ENCODE assay signal across 18 cellular contexts in the genomic region with DNA sequence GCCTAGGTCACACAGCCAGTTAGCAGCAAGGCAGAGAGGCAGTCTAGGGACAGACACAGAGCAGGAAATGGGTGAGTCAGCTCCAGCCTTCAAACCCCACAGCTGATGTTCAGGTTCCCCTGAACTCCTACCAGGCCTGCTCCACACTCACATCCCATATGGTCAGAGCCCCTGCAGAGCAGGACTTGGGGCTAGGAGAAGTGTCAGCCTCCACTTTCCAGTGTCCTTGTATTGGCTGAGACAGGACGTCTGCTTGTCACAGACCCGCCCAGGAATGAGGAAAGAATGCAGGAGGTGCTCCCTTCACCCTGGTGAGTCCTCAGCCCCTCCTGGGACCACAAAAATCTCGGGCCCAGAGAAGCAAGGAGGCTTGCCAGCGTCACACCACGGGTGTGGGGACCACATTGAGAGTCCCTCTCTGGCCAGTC.
DNase-seq lines count a peak whose midpoint lies in the region; ATAC-seq, FAIRE-seq and TF ChIP-seq lines count a peak whose summit lies in the region.
"Had no signal": no experiment of that assay in that cellular context is flagged by ENCODE, and none has a peak within 500 bp of the region (broad histone marks: within the 10 kb centered on the region; RNA-seq: fewer than 3 reads in every experiment).

No MANE protein-coding gene starts in this region.

- peak; percentile 20 for ATAC-seq in naive thymus-derived CD4-positive, alpha-beta T cell
- ATAC-seq in HG03378 (IDR thresholded peaks at IDR 0.05; ENCODE audit: unreplicated experiment), result no peak
- ATAC-seq: GM12878, left lobe of liver had no signal

- no peak for TF ChIP-seq POLR2A in GM12891 (IDR thresholded peaks at IDR 0.05; ENCODE audit: low read depth, low read length)

- no peaks in the 10 kb centered on the region for H3K36me3 Mint-ChIP-seq in naive thymus-derived CD4-positive, alpha-beta T cell
- H3K36me3 Mint-ChIP-seq: activated naive CD4-positive, alpha-beta T cell treated with anti-CD3 and anti-CD28 coated beads, Interleukin-2, amount 50 U/mL, for 24 hours had no signal

- TF ChIP-seq CTCF in choroid plexus epithelial cell (conservative IDR thresholded peaks at IDR 0.05; ENCODE audit: low read depth, low read length), result no peak

- no peak overlapping the region for H3K27ac ChIP-seq in naive thymus-derived CD4-positive, alpha-beta T cell (ENCODE audit: low read depth, low read length)
- H3K27ac ChIP-seq: Peyer's patch, testis had no signal

- no peak for FAIRE-seq in GM12891 (lab: Jason Lieb, UNC)
- FAIRE-seq: GM12878 had no signal

- H3K4me1 ChIP-seq in naive thymus-derived CD4-positive, alpha-beta T cell (ENCODE audit: control insufficient read depth in 2 of 2, insufficient read depth in 2 of 2, low read length in 2 of 2), result peaks cover 0 to 8% of the 10 kb centered on the region in 2 donors
- H3K4me1 ChIP-seq: Caco-2, Peyer's patch had no signal

- DNase-seq in GM04504 (ENCODE audit: low read depth), result peak; percentile 22
- peak; percentile 17 for DNase-seq in RKO (ENCODE audit: low spot score)
- DNase-seq in choroid plexus epithelial cell (ENCODE audit: low read depth), result peak; percentile 82
- no peak for DNase-seq in naive thymus-derived CD4-positive, alpha-beta T cell
- no peak for DNase-seq in NCI-H1436 (lab: John Stamatoyannopoulos, UW)
- DNase-seq in GM12891 (ENCODE audit: insufficient read length, low spot score), result no peak
- DNase-seq in iPS-NIHi7 (ENCODE audit: extremely low spot score), result no peak
- DNase-seq: Caco-2, glutamatergic neuron, NCI-H1048, NCI-H446, Peyer's patch, T1000, testis had no signal

- POLR2A ChIA-PET in naive thymus-derived CD4-positive, alpha-beta T cell (lab: Charles Lee), result no interaction called here

- intact Hi-C loops in naive thymus-derived CD4-positive, alpha-beta T cell (cut with micrococcal nuclease), result no loop called here

- no peak overlapping the region for H3K4me3 Mint-ChIP-seq in naive thymus-derived CD4-positive, alpha-beta T cell
- H3K4me3 Mint-ChIP-seq: activated naive CD4-positive, alpha-beta T cell treated with anti-CD3 and anti-CD28 coated beads, Interleukin-2, amount 50 U/mL, for 24 hours had no signal

- H3K27me3 ChIP-seq in naive thymus-derived CD4-positive, alpha-beta T cell (ENCODE audit: control insufficient read depth in 2 of 2, insufficient read depth in 2 of 2, low read length in 2 of 2), result no peaks in the 10 kb centered on the region
- H3K27me3 ChIP-seq: Peyer's patch, testis had no signal

- peaks cover 0 to 9% (median 0%) of the 10 kb centered on the region in 5 donors for H3K27me3 Mint-ChIP-seq in naive thymus-derived CD4-positive, alpha-beta T cell

- CTCF ChIA-PET in naive thymus-derived CD4-positive, alpha-beta T cell (lab: Charles Lee), result no interaction called here

- H3K4me1 Mint-ChIP-seq in naive thymus-derived CD4-positive, alpha-beta T cell, result peaks cover 6 to 11% (median 8%) of the 10 kb centered on the region in 7 donors

- no peak overlapping the region for H3K27ac Mint-ChIP-seq in naive thymus-derived CD4-positive, alpha-beta T cell
- H3K27ac Mint-ChIP-seq: activated naive CD4-positive, alpha-beta T cell treated with anti-CD3 and anti-CD28 coated beads, Interleukin-2, amount 50 U/mL, for 24 hours had no signal

- no peaks in the 10 kb centered on the region for H3K9me3 Mint-ChIP-seq in naive thymus-derived CD4-positive, alpha-beta T cell
- H3K9me3 Mint-ChIP-seq: activated naive CD4-positive, alpha-beta T cell treated with anti-CD3 and anti-CD28 coated beads, Interleukin-2, amount 50 U/mL, for 24 hours had no signal

- no peaks in the 10 kb centered on the region for H3K36me3 ChIP-seq in naive thymus-derived CD4-positive, alpha-beta T cell (ENCODE audit: control insufficient read depth in 2 of 3, insufficient read depth in 3 of 3, low read length in 3 of 3)
- H3K36me3 ChIP-seq: Peyer's patch had no signal

- H3K9me3 ChIP-seq in naive thymus-derived CD4-positive, alpha-beta T cell (ENCODE audit: control insufficient read depth in 2 of 3, low read length in 3 of 3), result no peaks in the 10 kb centered on the region
- H3K9me3 ChIP-seq: Caco-2, Peyer's patch, testis had no signal

- H3K4me3 ChIP-seq in choroid plexus epithelial cell (ENCODE audit: low read depth, low read length), result no peak overlapping the region
- no peak overlapping the region for H3K4me3 ChIP-seq in naive thymus-derived CD4-positive, alpha-beta T cell (ENCODE audit: low read length)
- H3K4me3 ChIP-seq: GM12878, Peyer's patch, testis had no signal

TF ChIP-seq in GM12891, 5 proteins besides CTCF, POLR2A, EP300 and RAD21:
- TF ChIP-seq POLR2AphosphoS5 (IDR thresholded peaks at IDR 0.05; ENCODE audit: low read depth, low read length), result no peak
- TF ChIP-seq TAF1 (IDR thresholded peaks at IDR 0.05; ENCODE audit: low read depth, low read length), result no peak
- TF ChIP-seq POU2F2 (IDR thresholded peaks at IDR 0.05; ENCODE audit: low read depth, low read length), result no peak
- no peak for TF ChIP-seq PAX5 (IDR thresholded peaks at IDR 0.05; ENCODE audit: insufficient read depth, low read length, severe bottlenecking)
- no peak for TF ChIP-seq SPI1 (IDR thresholded peaks at IDR 0.05; ENCODE audit: low read depth, low read length)

Comparison
In these comparisons a context has a peak if more than half of its experiments do, and no peak if none do; other contexts are left out.
1. DNase-seq: peak in GM04504 (single experiment), RKO (single experiment) and choroid plexus epithelial cell (single experiment); none in naive thymus-derived CD4-positive, alpha-beta T cell (0 of 9), NCI-H1436 (single experiment), GM12891 (single experiment) and iPS-NIHi7 (single experiment).